In the genomic region with DNA sequence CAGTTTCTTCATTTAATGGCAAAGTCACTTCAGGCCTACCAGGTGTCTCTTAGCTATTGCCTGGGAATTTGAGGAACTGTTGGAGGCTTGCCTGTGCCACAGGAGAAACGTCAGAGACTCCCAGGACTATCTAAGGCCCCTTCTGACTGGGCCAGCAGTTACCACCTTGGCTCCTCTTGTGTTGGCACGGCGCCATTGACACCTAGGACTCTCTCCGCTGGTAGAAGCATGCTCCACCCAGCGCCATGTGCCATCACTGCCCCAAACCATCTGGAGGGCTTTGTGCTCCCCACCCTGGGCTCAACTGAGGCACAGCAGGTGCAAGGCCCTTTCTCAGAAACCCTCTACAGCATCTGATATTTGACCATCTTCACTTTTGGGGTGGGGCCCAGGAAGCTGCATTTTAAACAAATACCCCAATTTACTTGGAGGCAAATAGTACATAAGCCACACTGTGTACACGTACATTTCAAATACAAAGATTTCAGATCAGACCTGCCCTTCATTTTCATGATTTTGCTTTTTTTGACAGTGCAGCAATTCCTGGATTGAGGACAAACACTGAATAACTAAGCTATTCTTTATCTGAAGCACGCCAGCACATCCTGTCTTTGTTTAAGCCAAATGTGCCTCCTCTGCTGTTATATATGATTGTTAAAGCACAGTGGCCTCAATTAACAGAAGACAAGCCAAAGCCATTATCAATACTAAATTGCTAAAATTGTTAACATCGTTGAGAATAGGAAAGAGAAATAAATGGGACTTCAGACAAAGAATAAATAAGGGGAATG, we compare ENCODE assay signal across 21 cellular contexts.
"Had no signal": no experiment of that assay in that cellular context is flagged by ENCODE, and none has a peak within 500 bp of the region (broad histone marks: within the 10 kb centered on the region; RNA-seq: fewer than 3 reads in every experiment).

No MANE protein-coding gene starts in this region.

- ATAC-seq: foreskin keratinocyte; gastroesophageal sphincter; heart left ventricle; left lung; naive thymus-derived CD4-positive, alpha-beta T cell; right cardiac atrium; stimulated activated naive CD8-positive, alpha-beta T cell treated with anti-CD3 and anti-CD28 coated beads, Interleukin-15, amount 100 ng/mL, for 72 hours; upper lobe of right lung had no signal

- H3K4me1 Mint-ChIP-seq: naive thymus-derived CD4-positive, alpha-beta T cell; nephron; neural progenitor cell; stimulated activated naive CD8-positive, alpha-beta T cell treated with anti-CD3 and anti-CD28 coated beads, Interleukin-15, amount 100 ng/mL, for 72 hours had no signal

- H3K27ac Mint-ChIP-seq: naive thymus-derived CD4-positive, alpha-beta T cell; nephron; neural progenitor cell had no signal

- DNase-seq: dorsolateral prefrontal cortex; effector CD4-positive, alpha-beta T cell; foreskin keratinocyte; kidney; left lung; mammary epithelial cell; mesendoderm; midbrain; naive thymus-derived CD4-positive, alpha-beta T cell; right cardiac atrium; spleen; stimulated activated CD4-positive, alpha-beta T cell treated with anti-CD3 and anti-CD28 coated beads, Interleukin-4, amount 100 ng/mL, for 1 hour; stimulated activated CD8-positive, alpha-beta memory T cell treated with anti-CD3 and anti-CD28 coated beads, Interleukin-4, amount 100 ng/mL, for 48 hours; stimulated activated naive CD4-positive, alpha-beta T cell; stimulated activated naive CD8-positive, alpha-beta T cell treated with anti-CD3 and anti-CD28 coated beads, Interleukin-15, amount 100 ng/mL, for 72 hours; transverse colon; upper lobe of right lung had no signal

- H3K36me3 Mint-ChIP-seq: neural progenitor cell had no signal

- H3K4me3 Mint-ChIP-seq: naive thymus-derived CD4-positive, alpha-beta T cell; nephron; neural progenitor cell; stimulated activated naive CD8-positive, alpha-beta T cell treated with anti-CD3 and anti-CD28 coated beads, Interleukin-15, amount 100 ng/mL, for 72 hours had no signal

- H3K9me3 Mint-ChIP-seq: nephron had no signal
